Comparison of ENCODE assay signal across 12 cellular contexts in genomic region chr10:10792681-10793080, GRCh38.
DNase-seq lines count a peak whose midpoint lies in the region; ATAC-seq and TF ChIP-seq lines count a peak whose summit lies in the region.
"Had no signal": no experiment of that assay in that cellular context is flagged by ENCODE, and none has a peak within 500 bp of the region (broad histone marks: within the 10 kb centered on the region; RNA-seq: fewer than 3 reads in every experiment).

No MANE protein-coding gene starts in this region.

- H3K4me1 Mint-ChIP-seq in glutamatergic neuron (ENCODE audit: low read depth, unreplicated experiment), result peaks cover 17% of the 10 kb centered on the region

- no peaks in the 10 kb centered on the region for H3K27me3 Mint-ChIP-seq in glutamatergic neuron (ENCODE audit: unreplicated experiment)

- no peaks in the 10 kb centered on the region for H3K36me3 Mint-ChIP-seq in glutamatergic neuron (ENCODE audit: unreplicated experiment)

- H3K4me1 ChIP-seq in BE2C, result no peaks in the 10 kb centered on the region
- H3K4me1 ChIP-seq: Peyer's patch had no signal

- no peak for ATAC-seq in GM19452 (IDR thresholded peaks at IDR 0.05; ENCODE audit: unreplicated experiment)
- no peak for ATAC-seq in GM21723 (IDR thresholded peaks at IDR 0.05; ENCODE audit: unreplicated experiment)
- ATAC-seq: GM12878 had no signal

- peak overlapping the region; percentile 65 for H3K27ac Mint-ChIP-seq in glutamatergic neuron (ENCODE audit: unreplicated experiment)

- TF ChIP-seq CTCF in HFF-Myc (IDR thresholded peaks at IDR 0.05; ENCODE audit: low read depth, low read length, missing control alignments) (no peak), glutamatergic neuron (IDR thresholded peaks at IDR 0.05; ENCODE audit: partially characterized antibody, unreplicated experiment) (no peak), retinal pigment epithelial cell (conservative IDR thresholded peaks at IDR 0.05; ENCODE audit: low read depth, low read length) (no peak), BE2C (IDR thresholded peaks at IDR 0.05; ENCODE audit: low read depth, low read length) (no peak)

- H3K27me3 ChIP-seq in BE2C, result no peaks in the 10 kb centered on the region
- H3K27me3 ChIP-seq: Peyer's patch had no signal

- DNase-seq in HFF-Myc (ENCODE audit: extremely low read depth, low read depth) (peak; percentile 75), SW480 (ENCODE audit: low spot score) (peak; percentile 15), glutamatergic neuron (no peak), retinal pigment epithelial cell (ENCODE audit: low read depth) (peak; percentile 95), head of caudate nucleus (no peak), BE2C (no peak)
- DNase-seq: activated CD8-positive, alpha-beta memory T cell treated with anti-CD3 and anti-CD28 coated beads, Interleukin-2, amount 50 U/mL, for 4 hours; KBM-7; Peyer's patch had no signal

- H3K9me3 Mint-ChIP-seq in glutamatergic neuron (ENCODE audit: unreplicated experiment), result peaks cover 2% of the 10 kb centered on the region

- H3K4me3 ChIP-seq in HFF-Myc (replicated peaks; ENCODE audit: low read depth, low read length), result no peak overlapping the region
- H3K4me3 ChIP-seq in retinal pigment epithelial cell (ENCODE audit: low read length), result peak overlapping the region; percentile 21
- no peak overlapping the region for H3K4me3 ChIP-seq in BE2C (ENCODE audit: low read depth, low read length)
- H3K4me3 ChIP-seq: GM12878 had no signal

- H3K36me3 ChIP-seq in BE2C, result no peaks in the 10 kb centered on the region
- H3K36me3 ChIP-seq: Peyer's patch had no signal

- no peaks in the 10 kb centered on the region for H3K9me3 ChIP-seq in BE2C
- H3K9me3 ChIP-seq: Peyer's patch had no signal

- intact Hi-C loops in head of caudate nucleus (cut with DNase I), result no loop called here

- H3K4me3 Mint-ChIP-seq in glutamatergic neuron (ENCODE audit: unreplicated experiment), result no peak overlapping the region

Comparison
In these comparisons a context has a peak if more than half of its experiments do, and no peak if none do; other contexts are left out.
1. DNase-seq: peak in HFF-Myc (single experiment), SW480 (single experiment) and retinal pigment epithelial cell (single experiment); none in glutamatergic neuron (single experiment), head of caudate nucleus (0 of 42) and BE2C (single experiment).